Comparison of ENCODE assay signal across 3 cellular contexts in the genomic region with DNA sequence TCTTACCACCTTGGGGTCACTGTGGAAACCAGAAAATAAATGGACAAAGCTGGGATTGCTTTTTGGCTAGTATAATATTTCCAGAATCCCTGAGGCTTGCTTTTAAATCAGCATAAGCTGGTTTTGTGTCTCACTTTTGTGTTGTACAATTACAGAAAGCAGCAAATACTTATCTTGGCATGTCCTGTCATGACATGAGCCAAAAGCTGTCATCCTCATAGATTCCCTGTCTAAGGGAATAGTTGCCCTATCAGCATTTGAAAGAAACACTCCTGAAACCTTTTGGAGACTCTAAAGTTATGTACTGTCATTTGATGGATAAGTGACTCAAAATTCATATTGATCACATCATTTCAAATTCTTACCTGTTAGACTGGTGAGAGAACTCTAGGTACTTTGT.
"Had no signal": no experiment of that assay in that cellular context is flagged by ENCODE, and none has a peak within 500 bp of the region (broad histone marks: within the 10 kb centered on the region; RNA-seq: fewer than 3 reads in every experiment).

No MANE protein-coding gene starts in this region.

- DNase-seq: GDM1, GF-D8 had no signal

- H3K4me3 ChIP-seq: GM12878 had no signal

- ATAC-seq: GM12878 had no signal
